ENCODE assay signal across 24 cellular contexts in genomic region chr18:44342946-44343345, GRCh38.
"Had no signal": no experiment of that assay in that cellular context is flagged by ENCODE, and none has a peak within 500 bp of the region (broad histone marks: within the 10 kb centered on the region; RNA-seq: fewer than 3 reads in every experiment).

No MANE protein-coding gene starts in this region.

- ATAC-seq: activated CD4-positive, alpha-beta T cell treated with anti-CD3 and anti-CD28 coated beads for 36 hours; activated CD8-positive, alpha-beta memory T cell treated with anti-CD3 and anti-CD28 coated beads, Interleukin-2, amount 10 ng/mL, durations not matched to agents 7 days and 5 days; activated CD8-positive, alpha-beta T cell treated with anti-CD3 and anti-CD28 coated beads, Interleukin-2, amount 10 ng/mL, durations not matched to agents 7 days and 5 days; activated naive CD4-positive, alpha-beta T cell treated with anti-CD3 and anti-CD28 coated beads, Interleukin-2, amount 50 U/mL, for 72 hours; gastrocnemius medialis; naive thymus-derived CD8-positive, alpha-beta T cell; stimulated activated naive B cell treated with anti-CD40 and anti-IgM and Interleukin-4, amounts not matched to agents 10 μg/mL and 1 μg/mL and 100 μg/mL, for 72 hours had no signal

- H3K27ac ChIP-seq: gastrocnemius medialis, hepatocyte, neural progenitor cell, right atrium auricular region, suprapubic skin, tibial artery, upper lobe of right lung had no signal

- FAIRE-seq: colon, endometrium had no signal

- H3K4me1 ChIP-seq: gastrocnemius medialis, neural progenitor cell, right atrium auricular region, suprapubic skin had no signal

- DNase-seq: activated CD4-positive, alpha-beta T cell treated with anti-CD3 and anti-CD28 coated beads for 36 hours; activated CD4-positive, CD25-positive, alpha-beta regulatory T cell; activated CD8-positive, alpha-beta memory T cell treated with anti-CD3 and anti-CD28 coated beads, Interleukin-2, amount 10 ng/mL, durations not matched to agents 7 days and 5 days; activated CD8-positive, alpha-beta T cell treated with anti-CD3 and anti-CD28 coated beads, Interleukin-2, amount 10 ng/mL, durations not matched to agents 7 days and 5 days; activated T-cell treated with anti-CD3 and anti-CD28 coated beads, Interleukin-2, amount 50 U/mL, for 48 hours; dermis blood vessel endothelial cell; effector CD4-positive, alpha-beta T cell; erythroblast; gastrocnemius medialis; midbrain; naive thymus-derived CD8-positive, alpha-beta T cell; occipital lobe; stimulated activated CD4-positive, alpha-beta T cell treated with anti-CD3 and anti-CD28 coated beads, Interleukin-15, amount 100 ng/mL, for 24 hours; stimulated activated CD4-positive, alpha-beta T cell treated with anti-CD3 and anti-CD28 coated beads, Interleukin-2, amount 100 ng/mL, for 24 hours; stimulated activated naive B cell treated with anti-CD40 and anti-IgM and Interleukin-4, amounts not matched to agents 10 μg/mL and 1 μg/mL and 100 μg/mL, for 72 hours; tibial artery; upper lobe of right lung had no signal

- H3K36me3 ChIP-seq: gastrocnemius medialis, neural progenitor cell, right atrium auricular region, suprapubic skin, tibial artery, upper lobe of right lung had no signal

- H3K9me3 ChIP-seq: suprapubic skin had no signal

- H3K4me3 ChIP-seq: gastrocnemius medialis, hepatocyte, neural progenitor cell, right atrium auricular region, suprapubic skin, tibial artery, upper lobe of right lung had no signal

- H3K27me3 ChIP-seq: gastrocnemius medialis, hepatocyte, neural progenitor cell, right atrium auricular region, suprapubic skin, tibial artery, upper lobe of right lung had no signal
